ENCODE assay signal across 26 cellular contexts in the genomic region with DNA sequence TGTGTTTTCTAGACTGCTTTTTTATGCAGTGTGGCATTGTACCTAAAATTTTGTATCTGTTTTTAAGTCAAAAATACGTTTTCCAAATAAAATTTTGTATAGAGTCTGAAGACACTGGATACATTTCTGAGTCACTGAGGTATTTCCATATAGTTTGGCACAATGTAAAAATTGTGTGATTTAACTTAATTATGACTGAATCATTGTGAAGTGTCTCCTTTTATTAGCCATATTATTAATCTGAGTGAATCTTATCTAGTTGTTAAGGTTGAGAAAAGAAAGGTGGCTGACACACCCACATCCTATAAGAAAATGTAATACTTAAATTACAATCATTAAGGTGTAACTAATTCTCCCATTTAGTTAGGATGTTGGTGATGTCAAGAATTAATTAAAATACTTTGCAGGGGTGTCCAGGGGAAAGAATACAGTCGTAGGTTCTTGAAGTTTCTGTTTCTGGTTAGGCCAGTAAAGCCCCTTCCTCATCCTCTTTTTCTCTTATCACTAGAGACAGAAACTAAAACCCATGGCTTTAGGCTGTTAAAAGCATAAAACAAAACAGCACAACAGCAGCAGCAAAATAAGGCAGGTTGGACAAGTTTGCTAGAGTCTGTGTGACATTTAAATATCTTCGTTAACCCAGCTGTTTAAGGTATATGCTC.
DNase-seq lines count a peak whose midpoint lies in the region; ATAC-seq, FAIRE-seq and TF ChIP-seq lines count a peak whose summit lies in the region.
"Had no signal": no experiment of that assay in that cellular context is flagged by ENCODE, and none has a peak within 500 bp of the region (broad histone marks: within the 10 kb centered on the region; RNA-seq: fewer than 3 reads in every experiment).

No MANE protein-coding gene starts in this region.

- no peaks in the 10 kb centered on the region for H3K9me3 ChIP-seq in Peyer's patch
- H3K9me3 ChIP-seq: ovary, right atrium auricular region, tibial artery had no signal

- DNase-seq in activated T-cell treated with anti-CD3 and anti-CD28 coated beads, Interleukin-2, amount 50 U/mL, for 72 hours, result no peak
- no peak for DNase-seq in activated T-cell treated with anti-CD3 and anti-CD28 coated beads for 4 hours
- no peak for DNase-seq in GF-D8 (lab: John Stamatoyannopoulos, UW)
- DNase-seq in NCI-H1092 (lab: John Stamatoyannopoulos, UW), result no peak
- no peak for DNase-seq in GM12892 (ENCODE audit: insufficient read length)
- DNase-seq in Peyer's patch, result no peak
- DNase-seq: activated CD8-positive, alpha-beta T cell treated with anti-CD3 and anti-CD28 coated beads, Interleukin-2, amount 10 ng/mL, durations not matched to agents 7 days and 5 days; activated T-cell treated with anti-CD3 and anti-CD28 coated beads, Interleukin-2, amount 50 U/mL, for 4 hours; DMS53; dorsolateral prefrontal cortex; Kasumi-1; midbrain; NCI-H187; NCI-H748 treated with DMSO at 0.1 percent for 48 hours; ovary; SHP77; stimulated activated CD4-positive, alpha-beta T cell treated with anti-CD3 and anti-CD28 coated beads, Interleukin-12 subunit alpha, Interleukin-12 subunit beta, amount 100 ng/mL, for 4 hours; stimulated activated naive CD8-positive, alpha-beta T cell treated with anti-CD3 and anti-CD28 coated beads, Interleukin-15, amount 100 ng/mL, for 72 hours; tibial artery had no signal

- H3K27ac Mint-ChIP-seq in activated T-cell treated with anti-CD3 and anti-CD28 coated beads, Interleukin-2, amount 50 U/mL, for 72 hours, result peak overlapping the region; percentile 45
- H3K27ac Mint-ChIP-seq: activated CD8-positive, alpha-beta T cell treated with anti-CD3 and anti-CD28 coated beads, Interleukin-2, amount 10 ng/mL, durations not matched to agents 7 days and 5 days; activated naive CD4-positive, alpha-beta T cell treated with anti-CD3 and anti-CD28 coated beads, Interleukin-2, amount 50 U/mL, for 24 hours; nephron had no signal

- no peaks in the 10 kb centered on the region for H3K36me3 Mint-ChIP-seq in activated T-cell treated with anti-CD3 and anti-CD28 coated beads, Interleukin-2, amount 50 U/mL, for 72 hours (ENCODE audit: insufficient read depth in 2 of 2)
- H3K36me3 Mint-ChIP-seq: activated naive CD4-positive, alpha-beta T cell treated with anti-CD3 and anti-CD28 coated beads, Interleukin-2, amount 50 U/mL, for 24 hours had no signal

- H3K4me3 ChIP-seq in KMS-11 (IDR thresholded peaks at IDR 0.05; ENCODE audit: insufficient read depth, low read depth, low read length), result no peak overlapping the region
- H3K4me3 ChIP-seq in Peyer's patch, result no peak overlapping the region
- H3K4me3 ChIP-seq: dorsolateral prefrontal cortex, ovary, right atrium auricular region, tibial artery had no signal

- peaks cover 44% of the 10 kb centered on the region for H3K79me2 ChIP-seq in KMS-11 (ENCODE audit: insufficient read depth, low read depth)

- peak overlapping the region; percentile 12; the same call in 1 of the 2 replicates for H3K4me2 ChIP-seq in KMS-11

- H3K27ac ChIP-seq in KMS-11, result peak overlapping the region; percentile 11; the same call in 1 of the 2 replicates
- no peak overlapping the region for H3K27ac ChIP-seq in Peyer's patch
- H3K27ac ChIP-seq: dorsolateral prefrontal cortex, ovary, right atrium auricular region, tibial artery had no signal

- ATAC-seq in activated T-cell treated with anti-CD3 and anti-CD28 coated beads, Interleukin-2, amount 50 U/mL, for 72 hours (replicated peaks in 1 of 2), result peak in 1 of 2 donors; percentile 11
- peak; percentile 30 for ATAC-seq in HG02678 (IDR thresholded peaks at IDR 0.05; ENCODE audit: unreplicated experiment)
- ATAC-seq: activated CD4-positive, CD25-positive, alpha-beta regulatory T cell treated with anti-CD3 and anti-CD28 coated beads, Interleukin-2, amount 50 U/mL, for 24 hours; activated CD8-positive, alpha-beta T cell treated with anti-CD3 and anti-CD28 coated beads, Interleukin-2, amount 10 ng/mL, durations not matched to agents 7 days and 5 days; activated T-cell treated with anti-CD3 and anti-CD28 coated beads, Interleukin-2, amount 50 U/mL, for 4 hours had no signal

- H3K27me3 Mint-ChIP-seq in activated T-cell treated with anti-CD3 and anti-CD28 coated beads, Interleukin-2, amount 50 U/mL, for 72 hours (ENCODE audit: low read depth), result no peaks in the 10 kb centered on the region
- H3K27me3 Mint-ChIP-seq: activated naive CD4-positive, alpha-beta T cell treated with anti-CD3 and anti-CD28 coated beads, Interleukin-2, amount 50 U/mL, for 24 hours; stimulated activated naive CD8-positive, alpha-beta T cell treated with anti-CD3 and anti-CD28 coated beads, Interleukin-15, amount 100 ng/mL, for 72 hours had no signal

- H3K27me3 ChIP-seq in KMS-11 (ENCODE audit: insufficient read depth, low read depth), result no peaks in the 10 kb centered on the region
- H3K27me3 ChIP-seq in Peyer's patch, result no peaks in the 10 kb centered on the region
- H3K27me3 ChIP-seq: dorsolateral prefrontal cortex, ovary, right atrium auricular region, tibial artery had no signal

- no peaks in the 10 kb centered on the region for H3K9me3 Mint-ChIP-seq in activated T-cell treated with anti-CD3 and anti-CD28 coated beads, Interleukin-2, amount 50 U/mL, for 72 hours
- H3K9me3 Mint-ChIP-seq: activated naive CD4-positive, alpha-beta T cell treated with anti-CD3 and anti-CD28 coated beads, Interleukin-2, amount 50 U/mL, for 24 hours; activated T-cell treated with anti-CD3 and anti-CD28 coated beads, Interleukin-2, amount 50 U/mL, for 4 hours had no signal

- no peak overlapping the region for H3K9ac ChIP-seq in KMS-11

- FAIRE-seq in GM12892 (lab: Jason Lieb, UNC), result no peak
- FAIRE-seq: astrocyte had no signal

- H3K4me3 Mint-ChIP-seq in activated T-cell treated with anti-CD3 and anti-CD28 coated beads, Interleukin-2, amount 50 U/mL, for 72 hours, result peak overlapping the region in 1 of 2 donors; percentile 46
- H3K4me3 Mint-ChIP-seq: activated CD8-positive, alpha-beta T cell treated with anti-CD3 and anti-CD28 coated beads, Interleukin-2, amount 10 ng/mL, durations not matched to agents 7 days and 5 days; activated naive CD4-positive, alpha-beta T cell treated with anti-CD3 and anti-CD28 coated beads, Interleukin-2, amount 50 U/mL, for 24 hours; activated T-cell treated with anti-CD3 and anti-CD28 coated beads, Interleukin-2, amount 50 U/mL, for 4 hours; nephron; stimulated activated naive CD8-positive, alpha-beta T cell treated with anti-CD3 and anti-CD28 coated beads, Interleukin-15, amount 100 ng/mL, for 72 hours had no signal

- no peak overlapping the region for H2AFZ ChIP-seq in KMS-11 (ENCODE audit: low read depth)

- no peaks in the 10 kb centered on the region for H4K20me1 ChIP-seq in KMS-11 (ENCODE audit: insufficient read depth)

- H3K36me3 ChIP-seq in KMS-11 (ENCODE audit: insufficient read depth) (no peaks in the 10 kb centered on the region), Peyer's patch (no peaks in the 10 kb centered on the region)
- H3K36me3 ChIP-seq: ovary, right atrium auricular region, tibial artery had no signal

- no peak for TF ChIP-seq POLR2A in GM12892 (IDR thresholded peaks at IDR 0.05; ENCODE audit: low read depth, low read length)
- TF ChIP-seq POLR2A in Peyer's patch (IDR thresholded peaks at IDR 0.05), result no peak

- no peak for TF ChIP-seq CTCF in KMS-11 (conservative IDR thresholded peaks at IDR 0.05; ENCODE audit: low read depth, low read length)
- TF ChIP-seq CTCF in Peyer's patch (IDR thresholded peaks at IDR 0.05), result no peak

- H3K4me1 ChIP-seq in KMS-11 (ENCODE audit: low read depth, poor library complexity, severe bottlenecking) (peaks cover 24% of the 10 kb centered on the region), Peyer's patch (no peaks in the 10 kb centered on the region)
- H3K4me1 ChIP-seq: right atrium auricular region had no signal

- peaks cover 25% of the 10 kb centered on the region for H3K4me1 Mint-ChIP-seq in activated T-cell treated with anti-CD3 and anti-CD28 coated beads, Interleukin-2, amount 50 U/mL, for 72 hours (ENCODE audit: low read depth)
